Comparison of ENCODE assay signal across 22 cellular contexts in genomic region chr12:63985456-63985855, GRCh38.
DNase-seq lines count a peak whose midpoint lies in the region; ATAC-seq and TF ChIP-seq lines count a peak whose summit lies in the region.
"Had no signal": no experiment of that assay in that cellular context is flagged by ENCODE, and none has a peak within 500 bp of the region (broad histone marks: within the 10 kb centered on the region; RNA-seq: fewer than 3 reads in every experiment).

No MANE protein-coding gene starts in this region.

- POLR2A ChIA-PET in T-cell (lab: Charles Lee), result no interaction called here

- ATAC-seq in GM21381 (IDR thresholded peaks at IDR 0.05; ENCODE audit: unreplicated experiment) (peak; percentile 69), T-cell (replicated peaks in 1 of 4) (no peak), HG02588 (IDR thresholded peaks at IDR 0.05; ENCODE audit: unreplicated experiment) (no peak)
- ATAC-seq: CD8-positive, alpha-beta T cell; Panc1; SK-N-SH treated with all-trans-retinoic acid at 6 μM for 48 hours had no signal

- no peaks in the 10 kb centered on the region for H3K36me3 Mint-ChIP-seq in T-cell
- H3K36me3 Mint-ChIP-seq: CD8-positive, alpha-beta T cell had no signal

- DNase-seq in GM12865 (ENCODE audit: low read depth) (peak; percentile 15), MV-4-11 (lab: John Stamatoyannopoulos, UW) (peak; percentile 73), RPMI8226 (peak; percentile 20), T-cell (no peak), NK-92 (lab: John Stamatoyannopoulos, UW; ENCODE audit: unreplicated experiment) (no peak)
- no peak for DNase-seq in activated effector memory CD4-positive, alpha-beta T cell treated with Interleukin-2 at 50 U/mL for 16 hours
- DNase-seq: AML-193; C1 segment of cervical spinal cord; Calu3; CD8-positive, alpha-beta T cell; DMS153; KBM-7; NCI-H1105 treated with DMSO at 0.1 percent for 48 hours; NCI-H2029 treated with DMSO at 0.1 percent for 48 hours; NCI-H2171; NCI-H345; NCI-H524; NCI-H774 had no signal

- no peaks in the 10 kb centered on the region for H3K4me1 Mint-ChIP-seq in T-cell

- no peak for TF ChIP-seq CTCF in GM12865 (IDR thresholded peaks at IDR 0.05; ENCODE audit: insufficient read depth, low read depth, low read length, missing control alignments)

- CTCF ChIA-PET in T-cell (lab: Charles Lee), result no interaction called here

- no peak overlapping the region for H3K4me3 ChIP-seq in GM12865 (ENCODE audit: low read depth, low read length)

- H3K27ac Mint-ChIP-seq in T-cell, result no peak overlapping the region
- H3K27ac Mint-ChIP-seq: CD8-positive, alpha-beta T cell had no signal

- no peak overlapping the region for H3K4me3 Mint-ChIP-seq in T-cell
- H3K4me3 Mint-ChIP-seq: CD8-positive, alpha-beta T cell had no signal

- H3K27me3 Mint-ChIP-seq in T-cell, result peaks cover 4 to 8% of the 10 kb centered on the region in 2 donors

- H3K9me3 Mint-ChIP-seq in T-cell, result no peaks in the 10 kb centered on the region
- H3K9me3 Mint-ChIP-seq: CD8-positive, alpha-beta T cell had no signal

Comparison
In these comparisons a context has a peak if more than half of its experiments do, and no peak if none do; other contexts are left out.
1. DNase-seq: peak in GM12865 (single experiment), MV-4-11 (single experiment) and RPMI8226 (single experiment); none in T-cell (0 of 34), activated effector memory CD4-positive, alpha-beta T cell treated with Interleukin-2 at 50 U/mL for 16 hours (single experiment) and NK-92 (single experiment).